In genomic region chr16:57944961-57945739, GRCh38 we compare ENCODE assay signal across 3 cellular contexts.
TF ChIP-seq lines count a peak whose summit lies in the region.

No MANE protein-coding gene starts in this region.

TF ChIP-seq in A549, 52 proteins besides CTCF, POLR2A, EP300 and RAD21:
- no peak for TF ChIP-seq ELK1 (IDR thresholded peaks at IDR 0.05; ENCODE audit: low read depth, low read length)
- peak; percentile 49; the same call in 1 of the 2 replicates for TF ChIP-seq KDM1A (IDR thresholded peaks at IDR 0.05; ENCODE audit: low read depth)

TF ChIP-seq in H1, 55 proteins besides CTCF, POLR2A, EP300 and RAD21:
- no peak for TF ChIP-seq POLR2AphosphoS5 (IDR thresholded peaks at IDR 0.05; ENCODE audit: low read depth, low read length)
- peak; percentile 81 for TF ChIP-seq KDM1A (IDR thresholded peaks at IDR 0.05; ENCODE audit: borderline replicate concordance, low read length)

TF ChIP-seq in neural cell, 6 proteins besides CTCF, POLR2A, EP300 and RAD21:
- no peak for TF ChIP-seq MXI1 (conservative IDR thresholded peaks at IDR 0.05; ENCODE audit: poor library complexity, severe bottlenecking)
- no peak for TF ChIP-seq TAF1 (IDR thresholded peaks at IDR 0.05; ENCODE audit: low read depth)
- TF ChIP-seq SMC3 (conservative IDR thresholded peaks at IDR 0.05; ENCODE audit: poor library complexity): no peak
- TF ChIP-seq POLR2AphosphoS5 (IDR thresholded peaks at IDR 0.05): no peak
- TF ChIP-seq, protein P1, sequence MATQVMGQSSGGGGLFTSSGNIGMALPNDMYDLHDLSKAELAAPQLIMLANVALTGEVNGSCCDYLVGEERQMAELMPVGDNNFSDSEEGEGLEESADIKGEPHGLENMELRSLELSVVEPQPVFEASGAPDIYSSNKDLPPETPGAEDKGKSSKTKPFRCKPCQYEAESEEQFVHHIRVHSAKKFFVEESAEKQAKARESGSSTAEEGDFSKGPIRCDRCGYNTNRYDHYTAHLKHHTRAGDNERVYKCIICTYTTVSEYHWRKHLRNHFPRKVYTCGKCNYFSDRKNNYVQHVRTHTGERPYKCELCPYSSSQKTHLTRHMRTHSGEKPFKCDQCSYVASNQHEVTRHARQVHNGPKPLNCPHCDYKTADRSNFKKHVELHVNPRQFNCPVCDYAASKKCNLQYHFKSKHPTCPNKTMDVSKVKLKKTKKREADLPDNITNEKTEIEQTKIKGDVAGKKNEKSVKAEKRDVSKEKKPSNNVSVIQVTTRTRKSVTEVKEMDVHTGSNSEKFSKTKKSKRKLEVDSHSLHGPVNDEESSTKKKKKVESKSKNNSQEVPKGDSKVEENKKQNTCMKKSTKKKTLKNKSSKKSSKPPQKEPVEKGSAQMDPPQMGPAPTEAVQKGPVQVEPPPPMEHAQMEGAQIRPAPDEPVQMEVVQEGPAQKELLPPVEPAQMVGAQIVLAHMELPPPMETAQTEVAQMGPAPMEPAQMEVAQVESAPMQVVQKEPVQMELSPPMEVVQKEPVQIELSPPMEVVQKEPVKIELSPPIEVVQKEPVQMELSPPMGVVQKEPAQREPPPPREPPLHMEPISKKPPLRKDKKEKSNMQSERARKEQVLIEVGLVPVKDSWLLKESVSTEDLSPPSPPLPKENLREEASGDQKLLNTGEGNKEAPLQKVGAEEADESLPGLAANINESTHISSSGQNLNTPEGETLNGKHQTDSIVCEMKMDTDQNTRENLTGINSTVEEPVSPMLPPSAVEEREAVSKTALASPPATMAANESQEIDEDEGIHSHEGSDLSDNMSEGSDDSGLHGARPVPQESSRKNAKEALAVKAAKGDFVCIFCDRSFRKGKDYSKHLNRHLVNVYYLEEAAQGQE (IDR thresholded peaks at IDR 0.05; ENCODE audit: borderline replicate concordance): no peak
